In the genomic region with DNA sequence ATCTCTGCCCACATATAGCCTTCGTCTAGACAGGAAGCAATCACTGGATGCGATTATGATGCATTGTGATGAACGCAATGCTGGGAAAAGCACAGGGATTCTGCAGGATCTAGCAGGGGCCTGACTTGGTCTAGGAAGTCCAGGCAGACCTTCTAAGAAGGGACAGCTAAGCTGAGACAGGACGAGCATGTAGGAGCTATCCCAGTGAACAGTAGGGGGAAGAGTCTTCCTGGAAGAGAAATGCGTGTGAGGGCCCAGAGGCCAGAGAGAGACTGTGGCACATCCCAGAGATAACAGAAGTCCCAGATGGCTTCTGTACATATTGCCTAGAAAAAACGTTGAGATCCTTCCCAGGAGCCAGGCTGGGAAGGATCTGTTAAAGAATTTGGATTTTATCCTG, we compare ENCODE assay signal across 12 cellular contexts.
"Had no signal": no experiment of that assay in that cellular context is flagged by ENCODE, and none has a peak within 500 bp of the region (broad histone marks: within the 10 kb centered on the region; RNA-seq: fewer than 3 reads in every experiment).

No MANE protein-coding gene starts in this region.

- H3K9me3 ChIP-seq: breast epithelium had no signal

- ATAC-seq: activated CD4-positive, alpha-beta T cell treated with anti-CD3 and anti-CD28 coated beads for 36 hours; activated T-cell treated with anti-CD3 and anti-CD28 coated beads, Interleukin-2, amount 50 U/mL, for 72 hours had no signal

- H3K27ac ChIP-seq: breast epithelium had no signal

- DNase-seq: activated CD4-positive, alpha-beta memory T cell treated with anti-CD3 and anti-CD28 coated beads, Interleukin-2, amount 10 ng/mL, durations not matched to agents 7 days and 5 days; activated CD4-positive, alpha-beta T cell treated with anti-CD3 and anti-CD28 coated beads for 36 hours; activated gamma-delta T cell treated with Interleukin-2 at 50 U/mL for 16 hours; activated naive CD8-positive, alpha-beta T cell treated with anti-CD3 and anti-CD28 coated beads, Interleukin-2, amount 10 ng/mL, durations not matched to agents 7 days and 5 days; activated T-cell treated with anti-CD3 and anti-CD28 coated beads, Interleukin-2, amount 50 U/mL, for 72 hours; anterior cingulate cortex; hippocampal formation; retina; stimulated activated CD4-positive, alpha-beta T cell treated with anti-CD3 and anti-CD28 coated beads, Interleukin-15, amount 100 ng/mL, for 24 hours; stimulated activated CD4-positive, alpha-beta T cell treated with anti-CD3 and anti-CD28 coated beads, Interleukin-4, amount 100 ng/mL, for 4 hours; T-helper 9 cell had no signal

- H3K4me3 ChIP-seq: breast epithelium had no signal

- H3K4me1 ChIP-seq: breast epithelium had no signal

- H3K27me3 ChIP-seq: breast epithelium had no signal

- H3K36me3 ChIP-seq: breast epithelium had no signal
